ENCODE assay signal across 8 cellular contexts in genomic region chr10:59864141-59864962, GRCh38. TPM values are rescaled to one million over a fixed set of nuclear protein-coding genes. Genes with fewer than 3 reads are reported as not detected.
DNase-seq lines count a peak whose midpoint lies in the region; ATAC-seq and TF ChIP-seq lines count a peak whose summit lies in the region.

No MANE protein-coding gene starts in this region.

- H3K4me1 Mint-ChIP-seq in Calu3 (ENCODE audit: low read depth, unreplicated experiment) (peaks cover 56% of the 10 kb centered on the region), nephron (peaks cover 31% of the 10 kb centered on the region)

- intact Hi-C loops in Calu3 (cut with micrococcal nuclease; ENCODE audit: unreplicated experiment) = no loop called here

- DNase-seq in Calu3 (no peak), amniotic epithelial cell (ENCODE audit: low read depth) (peak; percentile 41), D341Med (ENCODE audit: low spot score) (no peak), NCI-H1436 (lab: John Stamatoyannopoulos, UW) (no peak), NCI-H345 (lab: John Stamatoyannopoulos, UW) (no peak)

- H3K27me3 Mint-ChIP-seq in Calu3 (ENCODE audit: unreplicated experiment) (no peaks in the 10 kb centered on the region), nephron (ENCODE audit: low read depth) (no peaks in the 10 kb centered on the region)

- peaks cover 27% of the 10 kb centered on the region for H3K36me3 Mint-ChIP-seq in Calu3 (ENCODE audit: insufficient read depth, unreplicated experiment)
- H3K36me3 Mint-ChIP-seq in nephron (ENCODE audit: low read depth) = peaks cover 31% of the 10 kb centered on the region

- H3K27ac Mint-ChIP-seq in Calu3 (ENCODE audit: unreplicated experiment) = peak overlapping the region; percentile 21
- peak overlapping the region; percentile 32 to 63 (median 38) for H3K27ac Mint-ChIP-seq in nephron

- no TSS peak for BruUV-seq in Calu3 (replicated peaks; lab: Mats Ljungman, UMichigan)

- ATAC-seq in HG02870 (IDR thresholded peaks at IDR 0.05; ENCODE audit: unreplicated experiment) (peak; percentile 15), GM18502 (IDR thresholded peaks at IDR 0.05; ENCODE audit: poor library complexity, unreplicated experiment) (no peak)

- H3K4me3 Mint-ChIP-seq in Calu3 (ENCODE audit: low read depth, unreplicated experiment) = peak overlapping the region; percentile 33
- H3K4me3 Mint-ChIP-seq in nephron = no peak overlapping the region

- CTCF ChIA-PET in Calu3 (lab: Charles Lee) = interaction anchor here (0.7 to 2.2 kb wide), 19 partner anchors 9 to 178 kb away, joined by 3 to 22 read pairs (median 4); partner anchors contain the start of gene CCDC6

- peaks cover 3% of the 10 kb centered on the region for H3K9me3 Mint-ChIP-seq in Calu3 (ENCODE audit: low read depth, unreplicated experiment)
- peaks cover 23% of the 10 kb centered on the region for H3K9me3 Mint-ChIP-seq in nephron

- TF ChIP-seq CTCF in Calu3 (IDR thresholded peaks at IDR 0.05; ENCODE audit: unreplicated experiment) (no peak), nephron (IDR thresholded peaks at IDR 0.05; ENCODE audit: unreplicated experiment in 3 of 3) (no peak)

RNA-seq across cellular contexts. Expression of gene CCDC6, which starts 42.0 kb away (rescaled TPM):
- total RNA-seq in Calu3 (2022) = 111 and 115 TPM in 2 replicates
